In the genomic region with DNA sequence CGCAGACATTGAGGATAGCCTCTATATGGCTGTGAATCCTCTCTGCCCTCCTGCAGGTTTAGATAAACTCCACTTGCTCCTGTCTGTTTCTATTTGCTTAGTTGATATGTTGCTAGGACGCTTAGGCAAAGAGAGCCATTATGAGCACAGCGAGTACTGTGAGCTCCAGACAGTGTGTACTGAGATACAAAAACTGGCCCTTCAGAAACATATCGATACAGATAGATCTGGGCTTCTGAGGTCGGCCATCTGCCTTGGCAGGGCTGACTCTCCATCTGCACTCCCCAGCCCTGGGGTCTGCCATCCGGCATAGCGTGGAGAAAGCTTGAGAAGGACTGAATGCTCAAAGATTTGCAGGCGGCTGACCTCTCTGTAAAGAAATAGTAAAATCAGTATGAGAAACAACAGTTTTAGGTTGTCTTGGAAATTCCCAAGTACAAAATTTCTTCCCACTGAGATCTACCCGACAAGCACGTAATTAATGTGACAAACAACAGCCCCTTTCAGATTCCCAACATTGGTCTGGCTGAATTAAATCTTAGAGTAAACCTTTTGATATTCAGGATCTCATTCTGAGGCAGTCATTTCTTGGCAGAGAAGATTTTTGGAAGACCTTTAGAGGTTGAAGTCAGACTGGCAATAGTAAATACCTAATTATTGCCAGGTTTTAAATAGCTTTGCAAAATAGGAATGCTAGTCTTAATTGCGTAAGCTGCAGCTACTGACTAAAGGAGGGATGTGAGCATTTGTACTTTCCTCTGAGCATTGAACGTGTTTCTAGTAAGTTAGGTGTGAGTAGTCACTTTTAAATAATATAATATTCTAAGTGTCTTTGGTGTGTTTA, we compare ENCODE assay signal across 14 cellular contexts.
A peak's percentile ranks its signal among the peaks of the same experiment; 100 is the strongest.
DNase-seq lines count a peak whose midpoint lies in the region; ATAC-seq and TF ChIP-seq lines count a peak whose summit lies in the region.
"Had no signal": no experiment of that assay in that cellular context is flagged by ENCODE, and none has a peak within 500 bp of the region (broad histone marks: within the 10 kb centered on the region; RNA-seq: fewer than 3 reads in every experiment).

No MANE protein-coding gene starts in this region.

- H3K9me3 ChIP-seq in esophagus muscularis mucosa (no peaks in the 10 kb centered on the region), muscle layer of duodenum (ENCODE audit: control insufficient read depth in 1 of 2, low read length in 2 of 2) (no peaks in the 10 kb centered on the region), aorta (ENCODE audit: control insufficient read depth, low read length) (no peaks in the 10 kb centered on the region)
- H3K9me3 ChIP-seq: A549 had no signal

- 39% methylated on average over 12 of the region's 12 CpGs for WGBS in esophagus muscularis mucosa
- whole genome bisulfite sequencing in aorta, 2 donors: 48 to 57% methylated on average over 12 of the region's 12 CpGs

- no peaks in the 10 kb centered on the region for H3K4me1 Mint-ChIP-seq in stimulated activated naive B cell treated with anti-CD40 and anti-IgM and Interleukin-4, amounts not matched to agents 10 μg/mL and 1 μg/mL and 100 μg/mL, for 72 hours
- H3K4me1 Mint-ChIP-seq: memory B cell; stimulated activated effector memory CD8-positive, alpha-beta T cell treated with anti-CD3 and anti-CD28 coated beads, Interleukin-12 subunit alpha, Interleukin-12 subunit beta, amount 100 ng/mL, for 72 hours had no signal

- no peaks in the 10 kb centered on the region for H3K27me3 Mint-ChIP-seq in stimulated activated naive B cell treated with anti-CD40 and anti-IgM and Interleukin-4, amounts not matched to agents 10 μg/mL and 1 μg/mL and 100 μg/mL, for 72 hours
- H3K27me3 Mint-ChIP-seq: memory B cell had no signal

- H3K4me3 ChIP-seq in esophagus muscularis mucosa (peak overlapping the region; percentile 28 to 36 (median 34)), muscle layer of duodenum (ENCODE audit: low read depth in 1 of 2, low read length in 2 of 2) (peak overlapping the region in 1 of 2 donors; percentile 6), aorta (ENCODE audit: low read length in 2 of 2) (no peak overlapping the region)
- H3K4me3 ChIP-seq: A549, PC-9 had no signal

- DNase-seq in SHP77 (lab: John Stamatoyannopoulos, UW) (peak; percentile 22 to 38), SHP77 treated with DMSO at 0.1 percent for 48 hours (lab: John Stamatoyannopoulos, UW) (no peak), esophagus muscularis mucosa (ENCODE audit: extremely low spot score) (no peak), aorta (no peak), NCI-H2029 treated with DMSO at 0.1 percent for 48 hours (lab: John Stamatoyannopoulos, UW) (no peak), cortex of kidney (lab: John Stamatoyannopoulos, UW) (no peak)
- DNase-seq in stimulated activated naive B cell treated with anti-CD40 and anti-IgM and Interleukin-4, amounts not matched to agents 10 μg/mL and 1 μg/mL and 100 μg/mL, for 72 hours: no peak
- DNase-seq: activated CD8-positive, alpha-beta memory T cell treated with anti-CD3 and anti-CD28 coated beads, Interleukin-2, amount 50 U/mL, for 48 hours; HCEC 1CT; PC-9 had no signal

- H3K27ac ChIP-seq in esophagus muscularis mucosa (replicated peaks in 1 of 4): peak overlapping the region; percentile 73 to 84 (median 80)
- peak overlapping the region; percentile 70 for H3K27ac ChIP-seq in muscle layer of duodenum (ENCODE audit: low read length)
- no peak overlapping the region for H3K27ac ChIP-seq in aorta (ENCODE audit: low read depth in 1 of 2, low read length in 2 of 2)
- H3K27ac ChIP-seq: A549, PC-9 had no signal

- H3K36me3 Mint-ChIP-seq in stimulated activated naive B cell treated with anti-CD40 and anti-IgM and Interleukin-4, amounts not matched to agents 10 μg/mL and 1 μg/mL and 100 μg/mL, for 72 hours: no peaks in the 10 kb centered on the region
- H3K36me3 Mint-ChIP-seq: memory B cell; stimulated activated effector memory CD8-positive, alpha-beta T cell treated with anti-CD3 and anti-CD28 coated beads, Interleukin-12 subunit alpha, Interleukin-12 subunit beta, amount 100 ng/mL, for 72 hours had no signal

- peak; percentile 15 for TF ChIP-seq EP300 in esophagus muscularis mucosa (IDR thresholded peaks at IDR 0.05)

- no peak for TF ChIP-seq POLR2A in esophagus muscularis mucosa (IDR thresholded peaks at IDR 0.05; ENCODE audit: low read depth)

- H3K4me1 ChIP-seq in esophagus muscularis mucosa (peaks cover 18 to 29% (median 24%) of the 10 kb centered on the region in 4 donors), muscle layer of duodenum (ENCODE audit: control insufficient read depth in 1 of 2, insufficient read depth in 2 of 2, low read length in 2 of 2) (no peaks in the 10 kb centered on the region), aorta (ENCODE audit: control insufficient read depth in 1 of 2, insufficient read depth in 2 of 2, low read length in 2 of 2) (no peaks in the 10 kb centered on the region)
- H3K4me1 ChIP-seq: A549 had no signal

- H3K27ac Mint-ChIP-seq in stimulated activated naive B cell treated with anti-CD40 and anti-IgM and Interleukin-4, amounts not matched to agents 10 μg/mL and 1 μg/mL and 100 μg/mL, for 72 hours: no peak overlapping the region
- H3K27ac Mint-ChIP-seq: memory B cell; stimulated activated effector memory CD8-positive, alpha-beta T cell treated with anti-CD3 and anti-CD28 coated beads, Interleukin-12 subunit alpha, Interleukin-12 subunit beta, amount 100 ng/mL, for 72 hours had no signal

- peaks cover 4% of the 10 kb centered on the region in 2 donors for H3K9me3 Mint-ChIP-seq in stimulated activated naive B cell treated with anti-CD40 and anti-IgM and Interleukin-4, amounts not matched to agents 10 μg/mL and 1 μg/mL and 100 μg/mL, for 72 hours

- peak; percentile 36 for ATAC-seq in aorta (ENCODE audit: low FRiP score)
- ATAC-seq in stimulated activated naive B cell treated with anti-CD40 and anti-IgM and Interleukin-4, amounts not matched to agents 10 μg/mL and 1 μg/mL and 100 μg/mL, for 72 hours (replicated peaks): no peak
- ATAC-seq: A549; stimulated activated effector memory CD8-positive, alpha-beta T cell treated with anti-CD3 and anti-CD28 coated beads, Interleukin-12 subunit alpha, Interleukin-12 subunit beta, amount 100 ng/mL, for 72 hours had no signal

- H3K36me3 ChIP-seq in esophagus muscularis mucosa (no peaks in the 10 kb centered on the region), muscle layer of duodenum (ENCODE audit: control insufficient read depth in 1 of 2, insufficient read depth in 2 of 2, low read length in 2 of 2) (no peaks in the 10 kb centered on the region), aorta (ENCODE audit: control insufficient read depth in 1 of 2, insufficient read depth in 2 of 2, low read length in 1 of 2) (no peaks in the 10 kb centered on the region)

- no peak overlapping the region for H3K4me3 Mint-ChIP-seq in stimulated activated naive B cell treated with anti-CD40 and anti-IgM and Interleukin-4, amounts not matched to agents 10 μg/mL and 1 μg/mL and 100 μg/mL, for 72 hours
- H3K4me3 Mint-ChIP-seq: memory B cell; stimulated activated effector memory CD8-positive, alpha-beta T cell treated with anti-CD3 and anti-CD28 coated beads, Interleukin-12 subunit alpha, Interleukin-12 subunit beta, amount 100 ng/mL, for 72 hours had no signal

- intact Hi-C loops in esophagus muscularis mucosa (cut with DNase I): no loop called here
- intact Hi-C loops in aorta (cut with DNase I): no loop called here

- H3K27me3 ChIP-seq in esophagus muscularis mucosa (no peaks in the 10 kb centered on the region), muscle layer of duodenum (ENCODE audit: low read depth, low read length) (no peaks in the 10 kb centered on the region), aorta (ENCODE audit: control insufficient read depth in 1 of 2, insufficient read depth in 2 of 2, low read length in 1 of 2) (no peaks in the 10 kb centered on the region)

- no peak for TF ChIP-seq CTCF in esophagus muscularis mucosa (IDR thresholded peaks at IDR 0.05)

Comparison
In these comparisons a context has a peak if more than half of its experiments do, and no peak if none do; other contexts are left out.
1. DNase-seq: peak in SHP77 (2 of 2); none in SHP77 treated with DMSO at 0.1 percent for 48 hours (single experiment), esophagus muscularis mucosa (single experiment), aorta (0 of 2), NCI-H2029 treated with DMSO at 0.1 percent for 48 hours (single experiment), cortex of kidney (single experiment) and stimulated activated naive B cell treated with anti-CD40 and anti-IgM and Interleukin-4, amounts not matched to agents 10 μg/mL and 1 μg/mL and 100 μg/mL, for 72 hours (single experiment).
2. H3K27ac ChIP-seq: peak in esophagus muscularis mucosa (4 of 4) and muscle layer of duodenum (single experiment); none in aorta (0 of 2).
3. H3K4me3 ChIP-seq: peak in esophagus muscularis mucosa (4 of 4); none in aorta (0 of 2).